Comparison of ENCODE assay signal across 8 cellular contexts in genomic region chrX:107684956-107685385, GRCh38. TPM values are rescaled to one million over a fixed set of nuclear protein-coding genes. Genes with fewer than 3 reads are reported as not detected.
A peak's percentile ranks its signal among the peaks of the same experiment; 100 is the strongest.
DNase-seq lines count a peak whose midpoint lies in the region; ATAC-seq and TF ChIP-seq lines count a peak whose summit lies in the region.

No MANE protein-coding gene starts in this region.

- no peak overlapping the region for H3K4me3 Mint-ChIP-seq in chondrocyte (ENCODE audit: unreplicated experiment)

- H3K9me3 Mint-ChIP-seq in activated naive CD4-positive, alpha-beta T cell treated with anti-CD3 and anti-CD28 coated beads, Interleukin-2, amount 50 U/mL, for 72 hours: no peaks in the 10 kb centered on the region
- H3K9me3 Mint-ChIP-seq in chondrocyte (ENCODE audit: low read depth): peaks cover 7% of the 10 kb centered on the region

- ATAC-seq in activated naive CD4-positive, alpha-beta T cell treated with anti-CD3 and anti-CD28 coated beads, Interleukin-2, amount 50 U/mL, for 72 hours: peak; percentile 67 to 80
- ATAC-seq in HG03108 (IDR thresholded peaks at IDR 0.05; ENCODE audit: unreplicated experiment): peak; percentile 87
- peak; percentile 81 for ATAC-seq in foreskin keratinocyte

- no peak for DNase-seq in activated naive CD4-positive, alpha-beta T cell treated with anti-CD3 and anti-CD28 coated beads, Interleukin-2, amount 50 U/mL, for 72 hours (ENCODE audit: low spot score in 2 of 2)
- no peak for DNase-seq in activated naive CD4-positive, alpha-beta T cell treated with anti-CD3 and anti-CD28 coated beads, Interleukin-2, amount 50 U/mL, for 16 hours
- DNase-seq in SKM-1 (lab: John Stamatoyannopoulos, UW; ENCODE audit: unreplicated experiment): peak; percentile 87
- DNase-seq in foreskin keratinocyte: peak in 1 of 2 donors; percentile 78
- DNase-seq in skeletal muscle cell (ENCODE audit: low read depth): peak; percentile 73
- no peak for DNase-seq in dedifferentiated amniotic fluid mesenchymal stem cell (ENCODE audit: extremely low spot score)
- no peak for DNase-seq in chondrocyte (ENCODE audit: low spot score)

- no peaks in the 10 kb centered on the region for H3K27me3 ChIP-seq in foreskin keratinocyte

- no peaks in the 10 kb centered on the region for H3K27me3 Mint-ChIP-seq in chondrocyte (ENCODE audit: low read depth)

- H3K4me1 Mint-ChIP-seq in chondrocyte (ENCODE audit: low read depth): peaks cover 25% of the 10 kb centered on the region

- peaks cover 6% of the 10 kb centered on the region for H3K4me1 ChIP-seq in foreskin keratinocyte

- peak overlapping the region; percentile 64 for H3K27ac ChIP-seq in foreskin keratinocyte

- no peak overlapping the region for H3K27ac Mint-ChIP-seq in activated naive CD4-positive, alpha-beta T cell treated with anti-CD3 and anti-CD28 coated beads, Interleukin-2, amount 50 U/mL, for 72 hours
- no peak overlapping the region for H3K27ac Mint-ChIP-seq in chondrocyte (ENCODE audit: unreplicated experiment)

- TF ChIP-seq CTCF in foreskin keratinocyte (conservative IDR thresholded peaks at IDR 0.05): no peak
- no peak for TF ChIP-seq CTCF in chondrocyte (IDR thresholded peaks at IDR 0.05)

- H3K36me3 Mint-ChIP-seq in activated naive CD4-positive, alpha-beta T cell treated with anti-CD3 and anti-CD28 coated beads, Interleukin-2, amount 50 U/mL, for 72 hours: no peaks in the 10 kb centered on the region
- H3K36me3 Mint-ChIP-seq in chondrocyte (ENCODE audit: low read depth): no peaks in the 10 kb centered on the region

- no peak overlapping the region for H3K4me3 ChIP-seq in skeletal muscle cell (ENCODE audit: low read depth, low read length)

RNA-seq across cellular contexts. Expression of gene PRPS1, which starts 56.7 kb away (rescaled TPM):
- 100 to 1,000 TPM; 107 to 135 TPM for total RNA-seq in activated naive CD4-positive, alpha-beta T cell treated with anti-CD3 and anti-CD28 coated beads, Interleukin-2, amount 50 U/mL, for 72 hours
- total RNA-seq in foreskin keratinocyte (33.6 and 41.7 TPM in 2 replicates), chondrocyte (30.5 to 40.6 TPM (median 31.6 TPM) in 3 replicates)
- polyA plus RNA-seq in foreskin keratinocyte: 30.9 and 37.1 TPM in 2 replicates

Comparison
In these comparisons a context has a peak if more than half of its experiments do, and no peak if none do; other contexts are left out.
1. DNase-seq: peak in SKM-1 (single experiment) and skeletal muscle cell (single experiment); none in activated naive CD4-positive, alpha-beta T cell treated with anti-CD3 and anti-CD28 coated beads, Interleukin-2, amount 50 U/mL, for 72 hours (0 of 2), activated naive CD4-positive, alpha-beta T cell treated with anti-CD3 and anti-CD28 coated beads, Interleukin-2, amount 50 U/mL, for 16 hours (single experiment), dedifferentiated amniotic fluid mesenchymal stem cell (single experiment) and chondrocyte (single experiment).
2. Peak in every context shown above with its lines, with median percentiles within 50 percentile points of each other: ATAC-seq.